ENCODE assay signal across 30 cellular contexts in the genomic region with DNA sequence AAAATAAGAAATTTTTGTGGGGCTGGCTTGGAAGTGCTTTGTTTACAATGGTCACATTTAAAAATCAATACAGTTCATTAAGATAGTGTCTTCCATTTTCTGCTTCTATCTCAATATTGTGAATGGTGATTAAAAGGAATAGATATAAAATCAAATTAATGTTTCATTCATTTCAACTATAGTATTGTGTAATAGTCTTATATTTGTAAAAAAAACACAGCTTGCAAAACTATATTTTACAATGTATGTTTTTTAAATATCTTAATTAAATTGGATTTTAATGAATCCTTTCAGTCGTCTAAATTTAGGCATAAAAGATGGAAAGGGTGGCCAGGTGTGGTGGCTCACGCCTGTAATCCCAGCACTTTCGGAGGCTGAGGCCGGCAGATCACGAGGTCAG.
"Had no signal": no experiment of that assay in that cellular context is flagged by ENCODE, and none has a peak within 500 bp of the region (broad histone marks: within the 10 kb centered on the region; RNA-seq: fewer than 3 reads in every experiment).

No MANE protein-coding gene starts in this region.

- H3K4me3 Mint-ChIP-seq: naive thymus-derived CD4-positive, alpha-beta T cell; natural killer cell; nephron; neural progenitor cell; stimulated activated memory B cell treated with anti-CD40 and anti-IgM and Interleukin-4, amounts not matched to agents 10 μg/mL and 1 μg/mL and 100 μg/mL, for 72 hours; stimulated activated naive CD8-positive, alpha-beta T cell treated with anti-CD3 and anti-CD28 coated beads, Interleukin-15, Interleukin-2, amounts not matched to agents 100 ng/mL and 50 ng/mL, for 24 hours had no signal

- H3K4me2 ChIP-seq: neural progenitor cell, smooth muscle cell had no signal

- H2AFZ ChIP-seq: neural progenitor cell, parathyroid adenoma had no signal

- H3K27me3 ChIP-seq: neural progenitor cell, ovary, spleen, stomach, thyroid gland, tibial nerve, upper lobe of left lung, vagina had no signal

- ATAC-seq: naive thymus-derived CD4-positive, alpha-beta T cell; natural killer cell; psoas muscle; right cardiac atrium; sciatic nerve; stimulated activated memory B cell treated with anti-CD40 and anti-IgM and Interleukin-4, amounts not matched to agents 10 μg/mL and 1 μg/mL and 100 μg/mL, for 72 hours had no signal

- H3K36me3 ChIP-seq: neural progenitor cell, ovary, spleen, stomach, thoracic aorta, thyroid gland, tibial nerve, upper lobe of left lung, vagina had no signal

- H3K27me3 Mint-ChIP-seq: stimulated activated memory B cell treated with anti-CD40 and anti-IgM and Interleukin-4, amounts not matched to agents 10 μg/mL and 1 μg/mL and 100 μg/mL, for 72 hours; stimulated activated naive CD8-positive, alpha-beta T cell treated with anti-CD3 and anti-CD28 coated beads, Interleukin-15, Interleukin-2, amounts not matched to agents 100 ng/mL and 50 ng/mL, for 24 hours had no signal

- H3K36me3 Mint-ChIP-seq: naive thymus-derived CD4-positive, alpha-beta T cell; natural killer cell; neural progenitor cell; stimulated activated memory B cell treated with anti-CD40 and anti-IgM and Interleukin-4, amounts not matched to agents 10 μg/mL and 1 μg/mL and 100 μg/mL, for 72 hours had no signal

- H3K79me2 ChIP-seq: parathyroid adenoma had no signal

- H3K9me3 ChIP-seq: ovary, psoas muscle, spleen, stomach, thoracic aorta, thyroid gland, tibial nerve, upper lobe of left lung, vagina had no signal

- H3K9me3 Mint-ChIP-seq: natural killer cell; neural progenitor cell; stimulated activated memory B cell treated with anti-CD40 and anti-IgM and Interleukin-4, amounts not matched to agents 10 μg/mL and 1 μg/mL and 100 μg/mL, for 72 hours; stimulated activated naive CD8-positive, alpha-beta T cell treated with anti-CD3 and anti-CD28 coated beads, Interleukin-15, Interleukin-2, amounts not matched to agents 100 ng/mL and 50 ng/mL, for 24 hours had no signal

- H3K4me1 ChIP-seq: neural progenitor cell, parathyroid adenoma, psoas muscle, spleen, stomach, thyroid gland, tibial nerve, upper lobe of left lung, vagina had no signal

- H3K9ac ChIP-seq: neural progenitor cell, parathyroid adenoma had no signal

- H3K4me1 Mint-ChIP-seq: natural killer cell; nephron; neural progenitor cell; stimulated activated memory B cell treated with anti-CD40 and anti-IgM and Interleukin-4, amounts not matched to agents 10 μg/mL and 1 μg/mL and 100 μg/mL, for 72 hours had no signal

- H3K27ac ChIP-seq: neural progenitor cell, ovary, parathyroid adenoma, psoas muscle, skin epidermis, spleen, stomach, thoracic aorta, thyroid gland, tibial nerve, upper lobe of left lung, vagina had no signal

- DNase-seq: naive thymus-derived CD4-positive, alpha-beta T cell; natural killer cell; occipital lobe; ovary; posterior cingulate gyrus; psoas muscle; right cardiac atrium; spleen; stimulated activated CD4-positive, alpha-beta T cell treated with anti-CD3 and anti-CD28 coated beads, Interleukin-12 subunit alpha, Interleukin-12 subunit beta, amount 100 ng/mL, for 4 hours; stimulated activated CD4-positive, alpha-beta T cell treated with anti-CD3 and anti-CD28 coated beads, Interleukin-1b, Interleukin-23, amount 100 ng/mL, for 48 hours; stimulated activated CD4-positive, alpha-beta T cell treated with anti-CD3 and anti-CD28 coated beads, Interleukin-4, amount 100 ng/mL, for 1 hour; stimulated activated CD4-positive, alpha-beta T cell treated with anti-CD3 and anti-CD28 coated beads, Interleukin-4, amount 100 ng/mL, for 4 hours; stimulated activated CD8-positive, alpha-beta memory T cell treated with anti-CD3 and anti-CD28 coated beads, Interleukin-4, amount 100 ng/mL, for 48 hours; stimulated activated naive CD4-positive, alpha-beta T cell treated with Interleukin-2 at 50 U/mL for 16 hours; stomach; thyroid gland; trophoblast cell had no signal

- FAIRE-seq: urothelium cell line had no signal

- H3K4me3 ChIP-seq: neural progenitor cell, ovary, psoas muscle, skin epidermis, smooth muscle cell, spleen, stomach, thoracic aorta, thyroid gland, tibial nerve, upper lobe of left lung, vagina had no signal
